Comparison of ENCODE assay signal across 7 cellular contexts in the genomic region with DNA sequence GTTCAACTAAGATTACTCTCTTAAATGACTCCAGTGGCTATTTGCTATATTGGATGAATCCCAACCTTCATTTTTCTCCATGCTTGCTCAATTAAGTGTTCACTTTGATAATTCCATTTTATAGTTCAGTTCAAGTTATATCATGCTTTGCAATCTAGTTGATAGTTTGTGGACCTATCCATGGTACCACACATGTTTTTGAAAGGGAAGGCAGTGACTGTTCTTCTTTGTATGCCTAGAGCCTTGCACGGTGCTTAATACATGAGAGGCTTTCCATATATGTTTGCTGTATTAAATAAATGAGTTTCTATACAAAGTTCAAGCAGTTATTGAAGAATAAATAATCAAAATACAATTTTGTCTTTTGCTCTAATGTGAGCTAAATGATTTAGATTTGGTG.
"Had no signal": no experiment of that assay in that cellular context is flagged by ENCODE, and none has a peak within 500 bp of the region (broad histone marks: within the 10 kb centered on the region; RNA-seq: fewer than 3 reads in every experiment).

No MANE protein-coding gene starts in this region.

- H3K4me3 ChIP-seq: K562 had no signal

- H3K9ac ChIP-seq: KMS-11 had no signal

- H3K27ac ChIP-seq: HL-60, KMS-11 had no signal

- DNase-seq: IMR-90, KBM-7, KG1 had no signal

- H3K4me2 ChIP-seq: KMS-11 had no signal

- ATAC-seq: HepG2, K562 had no signal
